10 cellular contexts compared by ENCODE assay signal in genomic region chr3:117886147-117886546, GRCh38.
"Had no signal": no experiment of that assay in that cellular context is flagged by ENCODE, and none has a peak within 500 bp of the region (broad histone marks: within the 10 kb centered on the region; RNA-seq: fewer than 3 reads in every experiment).

No MANE protein-coding gene starts in this region.

- H3K9ac ChIP-seq: GM23248 had no signal

- ATAC-seq: HCT116, HepG2 had no signal

- H3K27ac Mint-ChIP-seq: HFFc6, IgD-negative memory B cell had no signal

- H3K4me1 ChIP-seq: HAP-1 had no signal

- H3K36me3 ChIP-seq: HAP-1 had no signal

- H3K4me1 Mint-ChIP-seq: IgD-negative memory B cell had no signal

- H3K9me3 ChIP-seq: HAP-1 had no signal

- H3K27ac ChIP-seq: GM23248, HL-60 had no signal

- H3K36me3 Mint-ChIP-seq: IgD-negative memory B cell had no signal

- H3K4me3 ChIP-seq: GM23248, HAP-1 had no signal

- H3K27me3 Mint-ChIP-seq: IgD-negative memory B cell had no signal

- DNase-seq: GM23248, GOT3, H7, HFFc6, KBM-7 had no signal

- H3K4me3 Mint-ChIP-seq: HFFc6, IgD-negative memory B cell had no signal
